20 cellular contexts compared by ENCODE assay signal in genomic region chr16:88334517-88335149, GRCh38. TPM values are rescaled to one million over a fixed set of nuclear protein-coding genes. Genes with fewer than 3 reads are reported as not detected.
A peak's percentile ranks its signal among the peaks of the same experiment; 100 is the strongest.
DNase-seq lines count a peak whose midpoint lies in the region; ATAC-seq, FAIRE-seq and TF ChIP-seq lines count a peak whose summit lies in the region.
"Had no signal": no experiment of that assay in that cellular context is flagged by ENCODE, and none has a peak within 500 bp of the region (broad histone marks: within the 10 kb centered on the region; RNA-seq: fewer than 3 reads in every experiment).

No MANE protein-coding gene starts in this region.

- no TSS peak for BruUV-seq in K562 (replicated peaks; lab: Mats Ljungman, UMichigan)

- no peak for TF ChIP-seq RAD21 in K562 (CRISPR knock-in tag; conservative IDR thresholded peaks at IDR 0.05 in 1 of 2, IDR thresholded peaks at IDR 0.05 in 1 of 2)

- POLR2A ChIA-PET in CD8-positive, alpha-beta memory T cell (lab: Charles Lee), result no interaction called here
- POLR2A ChIA-PET in K562 (lab: Yijun Ruan, JAX), result interaction anchor here (0.6 to 1.4 kb wide), 7 partner anchors 12 to 495 kb away, joined by 3 to 4 read pairs (median 3); no protein-coding TSS in a partner anchor

- H3K9me3 ChIP-seq in CD8-positive, alpha-beta memory T cell (ENCODE audit: low read length), result no peaks in the 10 kb centered on the region
- H3K9me3 ChIP-seq in K562 (replicated peaks; ENCODE audit: control insufficient read depth, insufficient read depth, low read depth, low read length), result peaks cover 10% of the 10 kb centered on the region
- H3K9me3 ChIP-seq in osteoblast (ENCODE audit: low read depth, low read length), result no peaks in the 10 kb centered on the region

- WGBS in K562 (ENCODE audit: insufficient coverage, low coverage, missing lambda C conversion rate), result 78% methylated on average over 21 of the region's 23 CpGs

- H3K27me3 ChIP-seq in CD8-positive, alpha-beta memory T cell (ENCODE audit: insufficient read depth, low read length, poor library complexity, severe bottlenecking), result no peaks in the 10 kb centered on the region
- H3K27me3 ChIP-seq in K562 (ENCODE audit: control insufficient read depth in 2 of 2, insufficient read depth in 2 of 2, low read length in 2 of 2), result no peaks in the 10 kb centered on the region
- no peaks in the 10 kb centered on the region for H3K27me3 ChIP-seq in osteoblast (ENCODE audit: insufficient read depth, low read length)

- H3K4me2 ChIP-seq in K562 (ENCODE audit: insufficient read depth, low read length), result peak overlapping the region; percentile 94; the same call in 1 of the 2 replicates
- no peak overlapping the region for H3K4me2 ChIP-seq in osteoblast (ENCODE audit: insufficient read depth, low read length)

- TF ChIP-seq EP300 in K562 (IDR thresholded peaks at IDR 0.05; ENCODE audit: low read length), result no peak

- no peaks in the 10 kb centered on the region for H3K36me3 ChIP-seq in CD8-positive, alpha-beta memory T cell (ENCODE audit: insufficient read depth, low read length)
- no peaks in the 10 kb centered on the region for H3K36me3 ChIP-seq in K562 (ENCODE audit: control insufficient read depth, insufficient read depth, low read length)
- H3K36me3 ChIP-seq in osteoblast (ENCODE audit: insufficient read depth, low read length), result no peaks in the 10 kb centered on the region

- H4K20me1 ChIP-seq in K562 (replicated peaks; ENCODE audit: control insufficient read depth, insufficient read depth, low read length), result no peaks in the 10 kb centered on the region
- no peaks in the 10 kb centered on the region for H4K20me1 ChIP-seq in osteoblast (ENCODE audit: insufficient read depth, low read length)

- H3K27ac ChIP-seq in CD8-positive, alpha-beta memory T cell (ENCODE audit: low read depth, low read length), result peak overlapping the region; percentile 80
- H3K27ac ChIP-seq in K562 (ENCODE audit: extremely low read depth, low read depth, low read length) (peak overlapping the region; percentile 96; the same call in 2 of the 3 replicates), osteoblast (ENCODE audit: low read depth, low read length) (peak overlapping the region; percentile 100)

- peak; percentile 62 for FAIRE-seq in K562 (lab: Jason Lieb, UNC)
- FAIRE-seq: GM12891, GM18507 had no signal

- peaks cover 3% of the 10 kb centered on the region for H3K9me1 ChIP-seq in K562 (ENCODE audit: control insufficient read depth, insufficient read depth, low read length)

- CTCF ChIA-PET in CD8-positive, alpha-beta memory T cell (lab: Charles Lee), result no interaction called here
- CTCF ChIA-PET in K562 (lab: Yijun Ruan, JAX; ENCODE audit: low intra/inter-chr PET ratio), result no interaction called here

- no peak overlapping the region for H3K4me3 Mint-ChIP-seq in CD8-positive, alpha-beta memory T cell
- peak overlapping the region; percentile 82; the same call in 1 of the 2 replicates for H3K4me3 Mint-ChIP-seq in HFFc6
- no peak overlapping the region for H3K4me3 Mint-ChIP-seq in stimulated activated naive CD8-positive, alpha-beta T cell treated with anti-CD3 and anti-CD28 coated beads, Interleukin-15, amount 100 ng/mL, for 72 hours

- TF ChIP-seq CTCF in HFFc6 (IDR thresholded peaks at IDR 0.05) (no peak), K562 (IDR thresholded peaks at IDR 0.05 in 2 of 3, conservative IDR thresholded peaks at IDR 0.05 in 1 of 3; ENCODE audit: insufficient read depth in 2 of 3, low read depth in 1 of 3, low read length in 3 of 3) (no peak), osteoblast (IDR thresholded peaks at IDR 0.05; ENCODE audit: extremely low read depth, low read depth, low read length) (no peak)

- ATAC-seq in K562, result no peak
- no peak for ATAC-seq in stimulated activated naive CD8-positive, alpha-beta T cell treated with anti-CD3 and anti-CD28 coated beads, Interleukin-15, amount 100 ng/mL, for 72 hours
- ATAC-seq: Right ventricle myocardium inferior had no signal

- H3K4me1 ChIP-seq in CD8-positive, alpha-beta memory T cell (ENCODE audit: insufficient read depth, low read length), result no peaks in the 10 kb centered on the region
- H3K4me1 ChIP-seq in K562 (replicated peaks in 1 of 2; ENCODE audit: control insufficient read depth in 2 of 2, insufficient read depth in 2 of 2, low read length in 2 of 2) (peaks cover 27 to 52% of the 10 kb centered on the region in 2 experiments), osteoblast (ENCODE audit: insufficient read depth, low read length) (peaks cover 35% of the 10 kb centered on the region)
- H3K4me1 ChIP-seq: Caco-2 had no signal

- peak overlapping the region in 1 of 2 experiments; percentile 1; a peak in 2 of 4 replicates for H3K9ac ChIP-seq in K562 (ENCODE audit: insufficient read depth in 1 of 2, low read depth in 2 of 2, low read length in 2 of 2)

- in situ Hi-C loops in K562 (cut with MboI), result no loop called here

- H3K79me2 ChIP-seq in K562 (ENCODE audit: control insufficient read depth, insufficient read depth, low read length) (no peaks in the 10 kb centered on the region), osteoblast (ENCODE audit: insufficient read depth, low read length) (no peaks in the 10 kb centered on the region)

- intact Hi-C loops in K562 (cut with micrococcal nuclease), result no loop called here

- H3K9me3 Mint-ChIP-seq in CD8-positive, alpha-beta memory T cell, result no peaks in the 10 kb centered on the region
- peaks cover 18% of the 10 kb centered on the region for H3K9me3 Mint-ChIP-seq in HFFc6
- peaks cover 4 to 13% of the 10 kb centered on the region in 2 donors for H3K9me3 Mint-ChIP-seq in stimulated activated naive CD8-positive, alpha-beta T cell treated with anti-CD3 and anti-CD28 coated beads, Interleukin-15, amount 100 ng/mL, for 72 hours

- H3K27ac Mint-ChIP-seq in CD8-positive, alpha-beta memory T cell, result no peak overlapping the region
- peak overlapping the region; percentile 100; the same call in 1 of the 2 replicates for H3K27ac Mint-ChIP-seq in HFFc6
- no peak overlapping the region for H3K27ac Mint-ChIP-seq in stimulated activated naive CD8-positive, alpha-beta T cell treated with anti-CD3 and anti-CD28 coated beads, Interleukin-15, amount 100 ng/mL, for 72 hours

- H3K4me3 ChIP-seq in CD8-positive, alpha-beta memory T cell (ENCODE audit: low read length), result no peak overlapping the region
- H3K4me3 ChIP-seq in K562 (no peak overlapping the region), osteoblast (ENCODE audit: insufficient read depth, low read length) (no peak overlapping the region)

- H2AFZ ChIP-seq in K562 (ENCODE audit: low read depth, low read length), result no peak overlapping the region
- H2AFZ ChIP-seq in osteoblast (ENCODE audit: low read length), result no peak overlapping the region

- H3K36me3 Mint-ChIP-seq in CD8-positive, alpha-beta memory T cell, result no peaks in the 10 kb centered on the region
- H3K36me3 Mint-ChIP-seq in HFFc6 (ENCODE audit: low read depth), result peaks cover 29% of the 10 kb centered on the region

- no peak for TF ChIP-seq POLR2A in K562 (conservative IDR thresholded peaks at IDR 0.05)

- no peak for DNase-seq in CD8-positive, alpha-beta memory T cell
- no peak for DNase-seq in HFFc6
- DNase-seq in K562 (ENCODE audit: extremely low read depth in 1 of 4, low spot score in 3 of 4), result peak in 1 of 4 experiments; percentile 37
- DNase-seq in osteoblast (ENCODE audit: insufficient read length, low spot score, missing footprints), result no peak
- no peak for DNase-seq in NCI-H1417 (lab: John Stamatoyannopoulos, UW)
- DNase-seq in DMS79 treated with DMSO at 0.1 percent for 48 hours (lab: John Stamatoyannopoulos, UW), result no peak
- no peak for DNase-seq in NAMALWA (ENCODE audit: low spot score)
- DNase-seq in stimulated activated naive CD8-positive, alpha-beta T cell treated with anti-CD3 and anti-CD28 coated beads, Interleukin-15, amount 100 ng/mL, for 72 hours, result no peak
- DNase-seq: Caco-2, DMS153, EL, H7, NCI-H1105 treated with DMSO at 0.1 percent for 48 hours, NCI-H187 treated with DMSO at 0.1 percent for 48 hours, NCI-H226, NCI-H524, SW 1271 had no signal

- H3K27me3 Mint-ChIP-seq in CD8-positive, alpha-beta memory T cell, result peaks cover 7 to 12% of the 10 kb centered on the region in 2 donors
- no peaks in the 10 kb centered on the region; the same call in 1 of the 2 replicates for H3K27me3 Mint-ChIP-seq in HFFc6 (ENCODE audit: insufficient read depth)
- peaks cover 23% of the 10 kb centered on the region for H3K27me3 Mint-ChIP-seq in stimulated activated naive CD8-positive, alpha-beta T cell treated with anti-CD3 and anti-CD28 coated beads, Interleukin-15, amount 100 ng/mL, for 72 hours

- peaks cover 0 to 4% (median 0%) of the 10 kb centered on the region in 3 donors for H3K4me1 Mint-ChIP-seq in CD8-positive, alpha-beta memory T cell
- H3K4me1 Mint-ChIP-seq in HFFc6 (ENCODE audit: low read depth), result no peaks in the 10 kb centered on the region
- H3K4me1 Mint-ChIP-seq in stimulated activated naive CD8-positive, alpha-beta T cell treated with anti-CD3 and anti-CD28 coated beads, Interleukin-15, amount 100 ng/mL, for 72 hours, result no peaks in the 10 kb centered on the region

TF ChIP-seq in K562, 482 proteins besides CTCF, POLR2A, EP300 and RAD21 (continues in another document):
- no peak for TF ChIP-seq NEUROD1 (IDR thresholded peaks at IDR 0.05; ENCODE audit: borderline replicate concordance, low read depth, low read length, partially characterized antibody)
- no peak for TF ChIP-seq NR2C1 (IDR thresholded peaks at IDR 0.05)
- TF ChIP-seq NR2C1 (tag; IDR thresholded peaks at IDR 0.05), result peak; percentile 30; the same call in 1 of the 2 replicates

RNA-seq across cellular contexts. Expression of gene ZNF469, which starts 48.1 kb away (rescaled TPM):
- 1 to 10 TPM; 1.5 to 1.7 TPM for total RNA-seq in CD8-positive, alpha-beta memory T cell
- polyA plus RNA-seq in CD8-positive, alpha-beta memory T cell, result 0.23 TPM
- 10 to 100 TPM in 3 of 6 experiments, 1 to 10 TPM in 3; 9.4 to 17.5 (median 10.1) TPM for total RNA-seq in HFFc6 (2021; fragmentation: NEBNext Ultra II Directional; extraction: Animal tissue kit (Norgen Biotek cat#: 25700))
- 0.04 and 0.09 TPM in 2 replicates for total RNA-seq in K562 (2011; cell fraction: chromatin; rRNA removed; ENCODE audit: low replicate concordance)
- total RNA-seq in K562 (2011; cell fraction: nucleolus; rRNA removed), result 0.13 and 0.17 TPM in 2 replicates
- under 0.01 and 0.08 TPM in 2 replicates for total RNA-seq in K562 (2011; cell fraction: nucleoplasm; rRNA removed)
- total RNA-seq in K562 (2014; rRNA removed) (under 0.01 TPM in 1 of 2 replicates, not detected in the other), K562 (2014; rRNA removed; fragmentation: Illumina TruSeq; extraction: Trizol) (not detected in 2 replicates), K562 (2015; rRNA removed; fragmentation: Illumina TruSeq; extraction: Trizol) (not detected in 2 replicates), K562 (2021) (0.02 and 0.04 TPM in 2 replicates), osteoblast (5.3 and 8.3 TPM in 2 replicates)
- polyA plus RNA-seq in K562 (2011; rRNA removed) (not detected in 2 replicates), K562 (2014; fragmentation: Illumina TruSeq; extraction: Trizol) (0.01 TPM in 1 of 2 replicates, not detected in the other), K562 (2014; fragmentation: Nextera tagmentation; extraction: Ambion mirVana) (not detected), K562 (2014; rRNA removed) (0.01 TPM in 1 of 2 replicates, not detected in the other)
- under 0.01 and 0.01 TPM in 2 replicates for polyA plus RNA-seq in K562 (2011; cell fraction: cytosol; rRNA removed)
- polyA plus RNA-seq in K562 (2011; cell fraction: nucleus; rRNA removed), result 0.01 and 0.03 TPM in 2 replicates
- 0.01 TPM in 2 replicates for polyA plus RNA-seq in K562 (2012)
- under 0.01 and 0.04 TPM in 2 replicates for polyA minus RNA-seq in K562 (2011; rRNA and poly(A)+ RNA removed)
- 0.09 and 0.10 TPM in 2 replicates for polyA minus RNA-seq in K562 (2011; cell fraction: cytosol; rRNA and poly(A)+ RNA removed)
- under 0.01 and 0.11 TPM in 2 replicates for polyA minus RNA-seq in K562 (2011; cell fraction: nucleus; rRNA and poly(A)+ RNA removed)
